ENCODE assay signal across 8 cellular contexts in genomic region chr1:155171836-155172731, GRCh38. TPM values are rescaled to one million over a fixed set of nuclear protein-coding genes. Genes with fewer than 3 reads are reported as not detected.
DNase-seq lines count a peak whose midpoint lies in the region; ATAC-seq and TF ChIP-seq lines count a peak whose summit lies in the region.

No MANE protein-coding gene starts in this region.

- no peak for DNase-seq in mesenchymal stem cell
- DNase-seq in uterus = no peak
- DNase-seq in NCI-H1048 (lab: John Stamatoyannopoulos, UW) = no peak
- DNase-seq in NCI-H1436 treated with DMSO at 0.1 percent for 48 hours (lab: John Stamatoyannopoulos, UW) = no peak

- H3K79me1 ChIP-seq in mesenchymal stem cell (replicated peaks; ENCODE audit: low read length, poor library complexity, severe bottlenecking) = peaks cover 13% of the 10 kb centered on the region

- peak overlapping the region; percentile 95 for H3K27ac ChIP-seq in mesenchymal stem cell (ENCODE audit: low read length, poor library complexity, severe bottlenecking)
- peak overlapping the region; percentile 89 to 95 for H3K27ac ChIP-seq in uterus

- peak overlapping the region; percentile 72 for H3K4me2 ChIP-seq in mesenchymal stem cell (ENCODE audit: low read length, poor library complexity, severe bottlenecking)

- peak overlapping the region; percentile 92 for H4K91ac ChIP-seq in mesenchymal stem cell (ENCODE audit: low read length)

- H3K36me3 Mint-ChIP-seq in brain = peaks cover 12% of the 10 kb centered on the region

- H3K4ac ChIP-seq in mesenchymal stem cell (ENCODE audit: low read depth in 1 of 2, low read length in 2 of 2) = peak overlapping the region; percentile 57 to 90

- H2AFZ ChIP-seq in mesenchymal stem cell (ENCODE audit: low read depth, low read length) = peak overlapping the region; percentile 75

- H3K4me3 Mint-ChIP-seq in brain = peak overlapping the region; percentile 88 to 98 (median 95)

- H4K8ac ChIP-seq in mesenchymal stem cell (ENCODE audit: low read length) = peak overlapping the region; percentile 29

- ATAC-seq in GM18502 (IDR thresholded peaks at IDR 0.05; ENCODE audit: poor library complexity, unreplicated experiment) (peak; percentile 12), HG03439 (IDR thresholded peaks at IDR 0.05; ENCODE audit: unreplicated experiment) (peak; percentile 8), GM21576 (IDR thresholded peaks at IDR 0.05; ENCODE audit: unreplicated experiment) (no peak)

- no peak for TF ChIP-seq POLR2A in uterus (IDR thresholded peaks at IDR 0.05)

- H3K9me3 ChIP-seq in mesenchymal stem cell (ENCODE audit: control insufficient read depth, low read length) = no peaks in the 10 kb centered on the region
- H3K9me3 ChIP-seq in uterus = no peaks in the 10 kb centered on the region

- peaks cover 0 to 4% (median 0%) of the 10 kb centered on the region in 5 experiments for H3K9me3 Mint-ChIP-seq in brain

- peaks cover 64% of the 10 kb centered on the region for H3K4me1 Mint-ChIP-seq in brain

- H2BK120ac ChIP-seq in mesenchymal stem cell (ENCODE audit: low read depth, low read length) = no peak overlapping the region

- WGBS in mesenchymal stem cell = 57% methylated on average over 8 of the region's 8 CpGs

- H3K9ac ChIP-seq in mesenchymal stem cell (ENCODE audit: low read length) = peak overlapping the region; percentile 96

- peak overlapping the region; percentile 86 to 87 for H3K18ac ChIP-seq in mesenchymal stem cell (ENCODE audit: low read depth in 1 of 2, low read length in 2 of 2)

- H3K27me3 Mint-ChIP-seq in brain = peaks cover 12% of the 10 kb centered on the region

- H3K36me3 ChIP-seq in mesenchymal stem cell (ENCODE audit: control insufficient read depth in 1 of 2, insufficient read depth in 2 of 2, low read depth in 1 of 2, low read length in 2 of 2) = peaks cover 32 to 36% of the 10 kb centered on the region in 2 experiments
- no peaks in the 10 kb centered on the region for H3K36me3 ChIP-seq in uterus

- TF ChIP-seq CTCF in brain (conservative IDR thresholded peaks at IDR 0.05) (no peak), uterus (IDR thresholded peaks at IDR 0.05) (no peak)

- H2BK5ac ChIP-seq in mesenchymal stem cell (ENCODE audit: low read depth, low read length, poor library complexity, severe bottlenecking) = no peak overlapping the region

- no peak overlapping the region for H3K23ac ChIP-seq in mesenchymal stem cell (ENCODE audit: low read length in 2 of 2)

- H2BK12ac ChIP-seq in mesenchymal stem cell (ENCODE audit: low read length in 2 of 2) = peak overlapping the region in 1 of 2 experiments; percentile 51

- H3K4me1 ChIP-seq in mesenchymal stem cell (ENCODE audit: control insufficient read depth, insufficient read depth, low read depth, low read length) = peaks cover 31% of the 10 kb centered on the region
- H3K4me1 ChIP-seq in uterus = peaks cover 0 to 14% of the 10 kb centered on the region in 2 donors

- H2AK5ac ChIP-seq in mesenchymal stem cell (ENCODE audit: low read length, severe bottlenecking) = peak overlapping the region; percentile 12

- peak overlapping the region in 1 of 2 experiments; percentile 93 for H3K14ac ChIP-seq in mesenchymal stem cell (ENCODE audit: low read length in 2 of 2)

- no peak overlapping the region for H2BK15ac ChIP-seq in mesenchymal stem cell (ENCODE audit: low read depth, poor library complexity, severe bottlenecking)

- H3K4me3 ChIP-seq in mesenchymal stem cell (ENCODE audit: insufficient read depth in 1 of 2, low read depth in 1 of 2, low read length in 2 of 2) (peak overlapping the region; percentile 83 to 96), uterus (peak overlapping the region; percentile 79 to 90)

- H3K27me3 ChIP-seq in mesenchymal stem cell (ENCODE audit: control insufficient read depth in 1 of 2, insufficient read depth in 1 of 2, low read length in 2 of 2) (peaks cover 2 to 4% of the 10 kb centered on the region in 2 experiments), uterus (no peaks in the 10 kb centered on the region)

- intact Hi-C loops in uterus (cut with DNase I; ENCODE audit: low total_unique reads) = loop anchor here (2.0 kb wide), 1 partner anchor 79 kb away; no protein-coding TSS in a partner anchor

- H3K27ac Mint-ChIP-seq in brain = peak overlapping the region; percentile 91 to 99 (median 98)

RNA-seq across cellular contexts. Expression of gene KRTCAP2, which starts 1.0 kb away (rescaled TPM):
- 390 TPM for polyA plus RNA-seq in brain (ENCODE audit: insufficient read depth, low read depth, low replicate concordance)
- 350 TPM for polyA plus RNA-seq in mesenchymal stem cell (2013, experiment 1 of 2)
- 358 TPM for polyA plus RNA-seq in mesenchymal stem cell (2013, experiment 2 of 2)
- total RNA-seq in uterus = 100 to 1,000 TPM in 1 of 4 donors, 10 to 100 TPM in 2, 1 to 10 TPM in 1; 1.5 to 200 (median 62.5) TPM

RNA-seq across cellular contexts. Expression of gene TRIM46, which starts 1.6 kb away (rescaled TPM):
- polyA plus RNA-seq in brain (ENCODE audit: insufficient read depth, low read depth, low replicate concordance) = 11.0 TPM
- 7.1 TPM for polyA plus RNA-seq in mesenchymal stem cell (2013, experiment 1 of 2)
- polyA plus RNA-seq in mesenchymal stem cell (2013, experiment 2 of 2) = 6.5 TPM
- 1 to 10 TPM in 3 of 4 donors, under 1 TPM in 1; 0.26 to 4.6 (median 2.5) TPM for total RNA-seq in uterus

RNA-seq across cellular contexts. Expression of gene DPM3, which starts 31.8 kb away (rescaled TPM):
- polyA plus RNA-seq in brain (ENCODE audit: insufficient read depth, low read depth, low replicate concordance) = 167 TPM
- 176 TPM for polyA plus RNA-seq in mesenchymal stem cell (2013, experiment 1 of 2)
- 182 TPM for polyA plus RNA-seq in mesenchymal stem cell (2013, experiment 2 of 2)
- total RNA-seq in uterus = 10 to 100 TPM; 36.1 to 94.4 (median 85.4) TPM

RNA-seq across cellular contexts. Expression of gene THBS3, which starts 35.6 kb away (rescaled TPM):
- polyA plus RNA-seq in brain (ENCODE audit: insufficient read depth, low read depth, low replicate concordance) = 26.7 TPM
- 41.3 TPM for polyA plus RNA-seq in mesenchymal stem cell (2013, experiment 1 of 2)
- 39.4 TPM for polyA plus RNA-seq in mesenchymal stem cell (2013, experiment 2 of 2)
- total RNA-seq in uterus = 100 to 1,000 TPM in 1 of 4 donors, 10 to 100 TPM in 3; 11.8 to 101 (median 38.3) TPM

RNA-seq across cellular contexts. Expression of gene MTX1, which starts 36.4 kb away (rescaled TPM):
- polyA plus RNA-seq in brain (ENCODE audit: insufficient read depth, low read depth, low replicate concordance) = 77.4 TPM
- 39.5 TPM for polyA plus RNA-seq in mesenchymal stem cell (2013, experiment 1 of 2)
- 38.9 TPM for polyA plus RNA-seq in mesenchymal stem cell (2013, experiment 2 of 2)
- total RNA-seq in uterus = 10 to 100 TPM in 3 of 4 donors, 1 to 10 TPM in 1; 9.7 to 62.4 (median 26.0) TPM
